Comparison of ENCODE assay signal across 19 cellular contexts in the genomic region with DNA sequence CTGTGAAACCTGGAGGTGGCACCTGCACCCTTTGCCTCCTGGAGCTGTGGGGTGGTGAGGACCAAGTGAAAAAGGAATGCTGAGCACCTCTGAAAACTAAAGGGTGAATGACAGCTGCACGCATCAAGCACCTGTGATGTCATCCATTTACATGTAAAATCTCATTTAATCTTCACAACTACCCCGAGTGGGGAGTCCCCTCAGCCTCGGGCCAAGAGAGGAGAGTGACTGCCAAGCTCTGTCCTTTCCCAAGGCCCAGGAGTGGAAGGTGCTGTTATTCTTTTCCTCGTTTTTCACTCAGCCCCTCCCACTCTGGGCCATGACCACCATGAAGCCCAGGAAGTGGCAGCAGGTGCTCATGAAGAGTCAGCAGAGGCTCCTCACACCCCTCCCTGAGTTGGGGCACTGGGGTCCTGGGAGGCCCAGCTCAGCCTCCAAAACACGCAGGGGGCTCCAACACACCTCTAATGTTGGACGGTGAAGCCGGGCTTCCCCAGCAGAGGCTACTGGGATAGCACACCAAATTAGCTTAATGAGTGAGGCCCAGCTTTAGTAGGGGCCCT. TPM values are rescaled to one million over a fixed set of nuclear protein-coding genes. Genes with fewer than 3 reads are reported as not detected.
DNase-seq lines count a peak whose midpoint lies in the region; ATAC-seq and TF ChIP-seq lines count a peak whose summit lies in the region.
"Had no signal": no experiment of that assay in that cellular context is flagged by ENCODE, and none has a peak within 500 bp of the region (broad histone marks: within the 10 kb centered on the region; RNA-seq: fewer than 3 reads in every experiment).

No MANE protein-coding gene starts in this region.

- intact Hi-C loops in breast epithelium (cut with DNase I; ENCODE audit: low total_unique reads), result no loop called here
- intact Hi-C loops in prostate gland (cut with DNase I), result no loop called here
- intact Hi-C loops in right lobe of liver (cut with DNase I), result no loop called here

- ATAC-seq in HG02571 (IDR thresholded peaks at IDR 0.05; ENCODE audit: unreplicated experiment), result no peak
- ATAC-seq in right lobe of liver, result no peak
- ATAC-seq: activated naive CD4-positive, alpha-beta T cell treated with anti-CD3 and anti-CD28 coated beads, Interleukin-2, amount 50 U/mL, for 72 hours; left cardiac atrium had no signal

- H3K27ac ChIP-seq in breast epithelium (peak overlapping the region; percentile 76 to 85), prostate gland (peak overlapping the region; percentile 56 to 81), right lobe of liver (no peak overlapping the region)
- H3K27ac ChIP-seq: brain microvascular endothelial cell, parathyroid adenoma, PC-9 had no signal

- TF ChIP-seq POLR2A in breast epithelium (IDR thresholded peaks at IDR 0.05), result no peak
- TF ChIP-seq POLR2A in prostate gland (IDR thresholded peaks at IDR 0.05), result peak; percentile 19
- no peak for TF ChIP-seq POLR2A in right lobe of liver (IDR thresholded peaks at IDR 0.05)

- H3K4me3 ChIP-seq in breast epithelium (no peak overlapping the region), prostate gland (no peak overlapping the region), right lobe of liver (no peak overlapping the region)
- H3K4me3 ChIP-seq: mucosa of descending colon, PC-9 had no signal

- WGBS in prostate gland, result 58% methylated on average over 7 of the region's 7 CpGs
- 66% methylated on average over 7 of the region's 7 CpGs for WGBS in right lobe of liver (ENCODE audit: insufficient coverage, low coverage, low lambda C conversion rate, missing lambda C conversion rate)

- H3K36me3 ChIP-seq in breast epithelium, result no peaks in the 10 kb centered on the region
- no peaks in the 10 kb centered on the region for H3K36me3 ChIP-seq in prostate gland
- H3K36me3 ChIP-seq in right lobe of liver, result no peaks in the 10 kb centered on the region
- H3K36me3 ChIP-seq: brain microvascular endothelial cell had no signal

- H3K27me3 ChIP-seq in breast epithelium (no peaks in the 10 kb centered on the region), prostate gland (replicated peaks; ENCODE audit: insufficient read depth) (no peaks in the 10 kb centered on the region), right lobe of liver (no peaks in the 10 kb centered on the region)
- H3K27me3 ChIP-seq: brain microvascular endothelial cell had no signal

- H3K4me1 ChIP-seq in breast epithelium, result peaks cover 2 to 5% of the 10 kb centered on the region in 2 donors
- H3K4me1 ChIP-seq in prostate gland (replicated peaks), result peaks cover 7% of the 10 kb centered on the region
- H3K4me1 ChIP-seq in right lobe of liver, result peaks cover 0 to 13% (median 7%) of the 10 kb centered on the region in 4 donors
- H3K4me1 ChIP-seq: parathyroid adenoma had no signal

- no peaks in the 10 kb centered on the region for H3K9me3 ChIP-seq in breast epithelium
- H3K9me3 ChIP-seq in prostate gland, result no peaks in the 10 kb centered on the region
- no peaks in the 10 kb centered on the region for H3K9me3 ChIP-seq in right lobe of liver
- H3K9me3 ChIP-seq: mucosa of descending colon had no signal

- TF ChIP-seq CTCF in breast epithelium (IDR thresholded peaks at IDR 0.05) (no peak), prostate gland (IDR thresholded peaks at IDR 0.05) (no peak), right lobe of liver (IDR thresholded peaks at IDR 0.05) (no peak)

- DNase-seq in NCI-H510A treated with DMSO at 0.1 percent for 48 hours (lab: John Stamatoyannopoulos, UW) (peak; percentile 56), NCI-H510A (lab: John Stamatoyannopoulos, UW) (no peak), NAMALWA (ENCODE audit: low spot score) (peak; percentile 28), breast epithelium (ENCODE audit: low spot score in 2 of 2) (no peak), prostate gland (ENCODE audit: low spot score) (no peak), right lobe of liver (no peak), DMS153 (lab: John Stamatoyannopoulos, UW) (no peak)
- DNase-seq: activated CD8-positive, alpha-beta memory T cell treated with anti-CD3 and anti-CD28 coated beads, Interleukin-2, amount 50 U/mL, for 4 hours; brain microvascular endothelial cell; CD4-positive, CD25-positive, alpha-beta regulatory T cell; HCEC 1CT; left cardiac atrium; mucosa of descending colon; NCI-H2171 treated with DMSO at 0.1 percent for 48 hours; PC-9; stimulated activated naive CD4-positive, alpha-beta T cell had no signal

RNA-seq across cellular contexts. Expression of a gene that starts 35.7 kb away (rescaled TPM):
- total RNA-seq in breast epithelium (1 to 10 TPM; 2.6 to 6.6 (median 4.5) TPM), prostate gland (10 to 100 TPM; 18.7 to 28.2 TPM), right lobe of liver (1 to 10 TPM; 4.3 to 8.4 (median 6.1) TPM)

Comparison
In these comparisons a context has a peak if more than half of its experiments do, and no peak if none do; other contexts are left out.
1. DNase-seq: peak in NCI-H510A treated with DMSO at 0.1 percent for 48 hours (single experiment) and NAMALWA (single experiment); none in NCI-H510A (single experiment), breast epithelium (0 of 2), prostate gland (single experiment), right lobe of liver (0 of 3) and DMS153 (single experiment).
2. H3K27ac ChIP-seq: peak in breast epithelium (2 of 2) and prostate gland (2 of 2); none in right lobe of liver (0 of 3).